ENCODE assay signal across 8 cellular contexts in the genomic region with DNA sequence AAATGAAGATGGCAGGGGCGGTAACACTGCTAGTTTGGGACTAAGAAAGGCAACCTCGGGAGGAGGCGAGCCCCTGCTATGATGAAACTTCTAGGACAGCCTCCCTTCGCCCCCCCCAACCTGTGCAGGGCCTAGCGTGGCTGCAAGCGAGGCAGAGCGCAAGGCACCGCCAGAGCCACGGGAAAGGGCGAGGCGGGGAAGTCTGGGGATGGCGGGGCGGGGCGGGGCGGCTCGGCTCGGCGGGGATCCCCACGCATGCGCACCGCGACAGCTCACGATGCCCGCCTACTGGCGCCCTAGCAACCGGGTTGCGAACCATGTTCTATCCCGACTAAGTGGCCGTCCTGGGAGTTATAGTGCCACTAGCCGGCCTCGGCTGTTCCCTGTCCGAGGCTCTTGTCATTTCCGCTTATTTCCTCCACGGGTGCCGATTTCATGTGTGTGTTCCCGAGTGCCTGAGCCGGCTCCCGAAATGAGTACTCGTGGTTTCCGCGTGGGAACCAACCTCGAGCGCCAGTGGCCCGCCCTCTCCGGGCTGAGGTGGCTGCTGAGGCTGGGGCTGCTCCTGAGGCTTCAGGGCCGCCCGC. TPM values are rescaled to one million over a fixed set of nuclear protein-coding genes. Genes with fewer than 3 reads are reported as not detected.
A peak's percentile ranks its signal among the peaks of the same experiment; 100 is the strongest.
DNase-seq lines count a peak whose midpoint lies in the region; ATAC-seq, FAIRE-seq and TF ChIP-seq lines count a peak whose summit lies in the region.

No MANE protein-coding gene starts in this region.

- H4K20me1 ChIP-seq in H1 (replicated peaks in 1 of 2; ENCODE audit: control insufficient read depth in 1 of 2, insufficient read depth in 2 of 2, low read length in 2 of 2), result no peaks in the 10 kb centered on the region

- no peak overlapping the region for H4K91ac ChIP-seq in H1 (replicated peaks; ENCODE audit: insufficient read length, low read length)

- H2BK20ac ChIP-seq in H1 (ENCODE audit: low read length), result no peak overlapping the region

- no peaks in the 10 kb centered on the region for H3K36me3 ChIP-seq in CD4-positive, alpha-beta memory T cell (ENCODE audit: insufficient read depth, low read length)
- no peaks in the 10 kb centered on the region for H3K36me3 ChIP-seq in H1 (ENCODE audit: control insufficient read depth in 2 of 4, insufficient read depth in 4 of 4, low read length in 3 of 4)

- peaks cover 0 to 2% of the 10 kb centered on the region in 2 donors for H3K36me3 Mint-ChIP-seq in CD4-positive, alpha-beta memory T cell

- no peaks in the 10 kb centered on the region for H3K9me3 Mint-ChIP-seq in CD4-positive, alpha-beta memory T cell

- TF ChIP-seq EP300 in H1 (IDR thresholded peaks at IDR 0.05; ENCODE audit: borderline replicate concordance in 1 of 2, low read depth in 2 of 2, low read length in 2 of 2), result no peak

- no peak for FAIRE-seq in H1 (lab: Jason Lieb, UNC)

- 3% methylated on average over 15 of the region's 47 CpGs; no CpG with 5 or more reads in 1 of the 2 experiments for WGBS in H1 (ENCODE audit: extremely low coverage in 1 of 2, insufficient coverage in 1 of 2, insufficient read length in 1 of 2, insufficient replicate concordance in 2 of 2, low coverage in 1 of 2, low lambda C conversion rate in 2 of 2, missing lambda C conversion rate in 1 of 2), 2 experiments

- no peak for TF ChIP-seq RAD21 in H1 (IDR thresholded peaks at IDR 0.05 in 1 of 2, conservative IDR thresholded peaks at IDR 0.05 in 1 of 2; ENCODE audit: low read depth in 2 of 2, low read length in 2 of 2)

- peak; percentile 75 to 80 (median 77) for DNase-seq in CD4-positive, alpha-beta memory T cell
- DNase-seq in HPDE6-E6E7 (ENCODE audit: extremely low spot score) (peak; percentile 66), NOMO-1 (lab: John Stamatoyannopoulos, UW; ENCODE audit: unreplicated experiment in 2 of 2) (peak; percentile 69 to 76), H1 (ENCODE audit: low read depth in 1 of 2, low spot score in 2 of 2) (peak; percentile 33 to 67), mesenteric fat pad (ENCODE audit: low spot score) (peak; percentile 91)
- peak; percentile 37 to 40 (median 38) for DNase-seq in activated CD8-positive, alpha-beta memory T cell treated with anti-CD3 and anti-CD28 coated beads for 48 hours (ENCODE audit: low read depth in 2 of 3, low spot score in 2 of 3)
- peak; percentile 43 for DNase-seq in stimulated activated CD8-positive, alpha-beta memory T cell treated with anti-CD3 and anti-CD28 coated beads, Interleukin-15, amount 100 ng/mL, for 24 hours (ENCODE audit: low read depth)

- TF ChIP-seq CTCF in H1 (IDR thresholded peaks at IDR 0.05; ENCODE audit: control extremely low read depth in 1 of 3, insufficient read depth in 1 of 3, low read depth in 1 of 3, low read length in 3 of 3), result no peak

- peak overlapping the region; percentile 72 to 83 for H3K4me2 ChIP-seq in H1 (ENCODE audit: insufficient read depth in 1 of 2, low read depth in 2 of 2, low read length in 2 of 2)

- H2BK15ac ChIP-seq in H1 (ENCODE audit: low read length), result no peak overlapping the region

- H3K4me3 ChIP-seq in CD4-positive, alpha-beta memory T cell (ENCODE audit: low read length in 2 of 2), result peak overlapping the region; percentile 61 to 83
- peak overlapping the region; percentile 79 to 95 (median 89) for H3K4me3 ChIP-seq in H1 (ENCODE audit: extremely low read depth in 1 of 4, insufficient read depth in 2 of 4, low read depth in 3 of 4, low read length in 4 of 4)

- H3K27ac Mint-ChIP-seq in CD4-positive, alpha-beta memory T cell, result peak overlapping the region; percentile 80 to 97 (median 93)

- peaks cover 8 to 22% (median 11%) of the 10 kb centered on the region in 4 donors for H3K4me1 Mint-ChIP-seq in CD4-positive, alpha-beta memory T cell

- H3K27ac ChIP-seq in CD4-positive, alpha-beta memory T cell (ENCODE audit: low read depth, low read length), result peak overlapping the region; percentile 90
- H3K27ac ChIP-seq in H1 (ENCODE audit: low read depth, low read length), result no peak overlapping the region; the same call in 1 of the 2 replicates

- POLR2A ChIA-PET in CD4-positive, alpha-beta memory T cell (lab: Charles Lee; ENCODE audit: partially characterized antibody), result interaction anchor here (1.1 to 1.9 kb wide), 3 partner anchors 29 to 42 kb away, joined by 3 to 14 read pairs (median 9); partner anchors contain the start of gene RBMX
- POLR2A ChIA-PET in H1 (lab: Charles Lee; ENCODE audit: partially characterized antibody), result interaction anchor here (0.6 to 4.6 kb wide), 7 partner anchors 10 to 141 kb away, joined by 3 to 46 read pairs (median 4); partner anchors contain the start of gene RBMX

- peak overlapping the region; percentile 3 for H3K56ac ChIP-seq in H1 (replicated peaks; ENCODE audit: insufficient read length, low read depth, low read length)

- CTCF ChIA-PET in CD4-positive, alpha-beta memory T cell (lab: Charles Lee; ENCODE audit: partially characterized antibody), result no interaction called here
- CTCF ChIA-PET in H1 (lab: Charles Lee; ENCODE audit: partially characterized antibody), result no interaction called here

- no peak overlapping the region for H4K5ac ChIP-seq in H1 (ENCODE audit: insufficient read length, low read depth, low read length)

- peak overlapping the region; percentile 81; the same call in 1 of the 2 replicates for H2AFZ ChIP-seq in H1 (ENCODE audit: low read length)

- H3K9me3 ChIP-seq in CD4-positive, alpha-beta memory T cell (ENCODE audit: control insufficient read depth in 1 of 2, low read length in 2 of 2), result no peaks in the 10 kb centered on the region
- H3K9me3 ChIP-seq in H1 (ENCODE audit: insufficient read depth in 2 of 2, low read depth in 1 of 2, low read length in 1 of 2), result no peaks in the 10 kb centered on the region

- H3K23ac ChIP-seq in H1 (ENCODE audit: insufficient read length), result no peak overlapping the region

- H3K4me1 ChIP-seq in CD4-positive, alpha-beta memory T cell (ENCODE audit: insufficient read depth, low read length), result peaks cover 7% of the 10 kb centered on the region
- H3K4me1 ChIP-seq in H1 (replicated peaks in 1 of 4; ENCODE audit: control insufficient read depth in 3 of 4, insufficient read depth in 4 of 4, low read length in 3 of 4), result no peaks in the 10 kb centered on the region; a peak in 1 of 7 replicates

- H2AK5ac ChIP-seq in H1 (ENCODE audit: low read depth, low read length), result no peak overlapping the region

- H3K9ac ChIP-seq in H1 (replicated peaks in 1 of 4; ENCODE audit: extremely low read depth in 1 of 4, low read depth in 3 of 4, low read length in 3 of 4), result peak overlapping the region in 2 of 4 experiments; percentile 58 to 77; a peak in 6 of 7 replicates

- no peak overlapping the region for H2BK12ac ChIP-seq in H1 (ENCODE audit: low read depth, low read length)

- peak overlapping the region; percentile 32; the same call in 1 of the 2 replicates for H3K18ac ChIP-seq in H1 (ENCODE audit: extremely low read depth, low read length)

- intact Hi-C loops in CD4-positive, alpha-beta memory T cell (cut with micrococcal nuclease), result loop anchor here (1.0 to 2.0 kb wide), 2 partner anchors 29 to 128 kb away; partner anchors contain the start of genes ARHGEF6 and RBMX

- no peak overlapping the region for H2BK120ac ChIP-seq in H1 (replicated peaks; ENCODE audit: low read depth, low read length)

- no peak for TF ChIP-seq POLR2A in H1 (IDR thresholded peaks at IDR 0.05; ENCODE audit: control extremely low read depth in 1 of 2, low read depth in 2 of 2, low read length in 2 of 2)

- no peak overlapping the region for H3K14ac ChIP-seq in H1 (ENCODE audit: insufficient read length)

- H3K23me2 ChIP-seq in H1 (ENCODE audit: low read depth, low read length), result peaks cover 3% of the 10 kb centered on the region; the same call in 1 of the 2 replicates

- no peak overlapping the region for H3K4ac ChIP-seq in H1 (replicated peaks; ENCODE audit: insufficient read length, low read depth, low read length)

- H4K8ac ChIP-seq in H1 (ENCODE audit: extremely low read depth, insufficient read depth, low read length), result peak overlapping the region; percentile 39

- H3K27me3 ChIP-seq in CD4-positive, alpha-beta memory T cell (ENCODE audit: insufficient read depth, low read length), result no peaks in the 10 kb centered on the region
- H3K27me3 ChIP-seq in H1 (replicated peaks in 1 of 4; ENCODE audit: control insufficient read depth in 3 of 4, extremely low read depth in 1 of 4, insufficient read depth in 3 of 4, low read length in 3 of 4), result no peaks in the 10 kb centered on the region

- ATAC-seq in GM19463 (IDR thresholded peaks at IDR 0.05; ENCODE audit: unreplicated experiment), result peak; percentile 61

- no peaks in the 10 kb centered on the region for H3K79me2 ChIP-seq in H1 (ENCODE audit: control insufficient read depth in 1 of 2, insufficient read depth in 2 of 2, low read length in 2 of 2)

- no peaks in the 10 kb centered on the region for H3K79me1 ChIP-seq in H1 (ENCODE audit: low read depth, low read length)

- H2BK5ac ChIP-seq in H1 (ENCODE audit: low read depth, low read length), result peak overlapping the region; percentile 73; the same call in 1 of the 2 replicates

- H3K4me3 Mint-ChIP-seq in CD4-positive, alpha-beta memory T cell, result peak overlapping the region; percentile 88 to 96 (median 94)

- H3K27me3 Mint-ChIP-seq in CD4-positive, alpha-beta memory T cell, result no peaks in the 10 kb centered on the region

TF ChIP-seq in H1, 55 proteins besides CTCF, POLR2A, EP300 and RAD21 (continues in another document):
- TF ChIP-seq SRF (IDR thresholded peaks at IDR 0.05; ENCODE audit: low read depth, low read length) (no peak), YY1 (IDR thresholded peaks at IDR 0.05; ENCODE audit: low read depth, low read length) (0 out of 2 replicates have a peak, but pooled peaks have one; percentile 29), NRF1 (IDR thresholded peaks at IDR 0.05; ENCODE audit: low read depth, low read length) (peak; percentile 61), SAP30 (IDR thresholded peaks at IDR 0.05; ENCODE audit: insufficient read depth, insufficient replicate concordance, low read length) (peak; percentile 27), KDM4A (IDR thresholded peaks at IDR 0.05; ENCODE audit: low read depth, low read length, severe bottlenecking) (peak; percentile 23), SIN3A (conservative IDR thresholded peaks at IDR 0.05 in 1 of 2, IDR thresholded peaks at IDR 0.05 in 1 of 2; ENCODE audit: low read depth in 1 of 2, low read length in 2 of 2) (0 out of 4 replicates have a peak, but pooled peaks of 1 of the 2 experiments have one; percentile 8)

RNA-seq across cellular contexts. Expression of gene RBMX, which starts 28.7 kb away (rescaled TPM):
- 100 to 1,000 TPM; 239 to 246 TPM for total RNA-seq in CD4-positive, alpha-beta memory T cell
- 100 to 1,000 TPM; 183 to 244 TPM for polyA plus RNA-seq in CD4-positive, alpha-beta memory T cell
- total RNA-seq in H1 (2021; fragmentation: NEBNext Ultra II Directional; extraction: Animal tissue kit (Norgen Biotek cat#: 25700)), result 458 and 476 TPM in 2 replicates
- 162 and 213 TPM in 2 replicates for polyA plus RNA-seq in H1 (2011; rRNA removed)
- 246 TPM for polyA plus RNA-seq in H1 (2011; cell fraction: cytosol; rRNA removed)
- polyA plus RNA-seq in H1 (2011; cell fraction: nucleus; rRNA removed), result 179 TPM
- 312 to 403 TPM (median 368 TPM) in 4 replicates for polyA plus RNA-seq in H1 (2012, experiment 1 of 2)
- 147 TPM for polyA plus RNA-seq in H1 (2012, experiment 2 of 2)
- polyA plus RNA-seq in H1 (2013, experiment 1 of 2), result 348 TPM
- 334 TPM for polyA plus RNA-seq in H1 (2013, experiment 2 of 2)
- polyA minus RNA-seq in H1 (2011; rRNA and poly(A)+ RNA removed), result 283 and 360 TPM in 2 replicates
- polyA minus RNA-seq in H1 (2011; cell fraction: cytosol; rRNA and poly(A)+ RNA removed), result 193 TPM
- polyA minus RNA-seq in H1 (2011; cell fraction: nucleus; rRNA and poly(A)+ RNA removed), result 204 TPM
- total RNA-seq in mesenteric fat pad, result 105 TPM

Comparison
In these comparisons a context has a peak if more than half of its experiments do, and no peak if none do; other contexts are left out.
1. DNase-seq: peak in every context shown above with its lines; median percentile 91 in mesenteric fat pad; 77 in CD4-positive, alpha-beta memory T cell; 72 in NOMO-1; 66 in HPDE6-E6E7; 50 in H1; 43 in stimulated activated CD8-positive, alpha-beta memory T cell treated with anti-CD3 and anti-CD28 coated beads, Interleukin-15, amount 100 ng/mL, for 24 hours; 38 in activated CD8-positive, alpha-beta memory T cell treated with anti-CD3 and anti-CD28 coated beads for 48 hours.